In the genomic region with DNA sequence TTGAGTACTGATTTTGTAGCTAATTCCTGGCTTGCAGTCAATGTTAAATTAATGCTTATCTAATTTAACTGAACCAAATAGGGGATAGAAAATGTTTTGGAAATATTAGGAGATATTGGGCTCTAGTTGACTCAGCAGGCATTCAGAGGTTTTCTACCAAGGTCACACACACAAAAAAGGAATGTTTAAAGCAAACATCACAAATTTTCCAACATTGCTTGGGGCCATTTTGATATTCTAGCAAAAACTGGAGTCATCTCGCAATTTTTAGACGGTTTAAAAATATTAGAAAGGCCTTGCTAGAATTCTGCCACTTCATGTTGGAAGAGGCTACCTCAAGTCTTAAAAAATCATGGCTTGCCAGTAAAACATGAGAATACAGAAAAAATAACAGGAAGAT, we compare ENCODE assay signal across 33 cellular contexts.
"Had no signal": no experiment of that assay in that cellular context is flagged by ENCODE, and none has a peak within 500 bp of the region (broad histone marks: within the 10 kb centered on the region; RNA-seq: fewer than 3 reads in every experiment).

No MANE protein-coding gene starts in this region.

- DNase-seq: activated CD4-positive, alpha-beta memory T cell treated with anti-CD3 and anti-CD28 coated beads for 36 hours; activated CD4-positive, alpha-beta T cell treated with anti-CD3 and anti-CD28 coated beads for 36 hours; activated CD4-positive, alpha-beta T cell treated with anti-CD3 and anti-CD28 coated beads, Interleukin-2, amount 10 ng/mL, durations not matched to agents 24 days and 14 days; activated CD4-positive, CD25-positive, alpha-beta regulatory T cell; activated CD4-positive, CD25-positive, alpha-beta regulatory T cell treated with anti-CD3 and anti-CD28 coated beads, Interleukin-2, amount 50 U/mL, for 72 hours; activated CD8-positive, alpha-beta memory T cell treated with anti-CD3 and anti-CD28 coated beads, Interleukin-2, amount 10 ng/mL, durations not matched to agents 7 days and 5 days; activated CD8-positive, alpha-beta memory T cell treated with anti-CD3 and anti-CD28 coated beads, Interleukin-2, amount 50 U/mL, for 4 hours; activated CD8-positive, alpha-beta T cell treated with anti-CD3 and anti-CD28 coated beads, Interleukin-2, amount 10 ng/mL, durations not matched to agents 7 days and 5 days; activated effector memory CD4-positive, alpha-beta T cell treated with anti-CD3 and anti-CD28 coated beads, Interleukin-2, amount 50 U/mL, for 16 hours; activated naive CD4-positive, alpha-beta T cell treated with anti-CD3 and anti-CD28 coated beads for 36 hours; activated naive CD8-positive, alpha-beta T cell treated with anti-CD3 and anti-CD28 coated beads for 36 hours; activated naive CD8-positive, alpha-beta T cell treated with anti-CD3 and anti-CD28 coated beads, Interleukin-2, amount 50 U/mL, for 24 hours; activated T-cell treated with anti-CD3 and anti-CD28 coated beads, Interleukin-2, amount 50 U/mL, for 1 hour; activated T-cell treated with anti-CD3 and anti-CD28 coated beads, Interleukin-2, amount 50 U/mL, for 48 hours; adrenal gland; amygdala; aorta; body of pancreas; caudate nucleus; dorsolateral prefrontal cortex; effector memory CD4-positive, alpha-beta T cell; endodermal cell; foreskin fibroblast; head of caudate nucleus; T-helper 1 cell; T-helper 17 cell; T1000 had no signal

- H3K4me3 ChIP-seq: adrenal gland, body of pancreas, coronary artery, dorsolateral prefrontal cortex had no signal

- H3K9me3 ChIP-seq: adrenal gland, body of pancreas had no signal

- H3K36me3 Mint-ChIP-seq: activated CD4-positive, alpha-beta memory T cell treated with anti-CD3 and anti-CD28 coated beads for 36 hours; activated CD8-positive, alpha-beta memory T cell treated with anti-CD3 and anti-CD28 coated beads, Interleukin-2, amount 10 ng/mL, durations not matched to agents 7 days and 5 days; activated naive CD4-positive, alpha-beta T cell treated with anti-CD3 and anti-CD28 coated beads, Interleukin-2, amount 50 U/mL, for 24 hours; activated naive CD8-positive, alpha-beta T cell treated with anti-CD3 and anti-CD28 coated beads for 36 hours had no signal

- H3K4me1 Mint-ChIP-seq: activated CD4-positive, alpha-beta T cell treated with anti-CD3 and anti-CD28 coated beads for 36 hours; activated CD4-positive, alpha-beta T cell treated with anti-CD3 and anti-CD28 coated beads, Interleukin-2, amount 10 ng/mL, durations not matched to agents 24 days and 14 days; activated CD8-positive, alpha-beta memory T cell treated with anti-CD3 and anti-CD28 coated beads, Interleukin-2, amount 10 ng/mL, durations not matched to agents 7 days and 5 days; activated naive CD4-positive, alpha-beta T cell treated with anti-CD3 and anti-CD28 coated beads, Interleukin-2, amount 50 U/mL, for 24 hours; activated naive CD8-positive, alpha-beta T cell treated with anti-CD3 and anti-CD28 coated beads for 36 hours; activated naive CD8-positive, alpha-beta T cell treated with anti-CD3 and anti-CD28 coated beads, Interleukin-2, amount 50 U/mL, for 24 hours; T-helper 17 cell had no signal

- H3K27ac Mint-ChIP-seq: activated CD4-positive, alpha-beta memory T cell treated with anti-CD3 and anti-CD28 coated beads for 36 hours; activated CD4-positive, alpha-beta T cell treated with anti-CD3 and anti-CD28 coated beads for 36 hours; activated CD4-positive, alpha-beta T cell treated with anti-CD3 and anti-CD28 coated beads, Interleukin-2, amount 10 ng/mL, durations not matched to agents 24 days and 14 days; activated CD8-positive, alpha-beta memory T cell treated with anti-CD3 and anti-CD28 coated beads, Interleukin-2, amount 10 ng/mL, durations not matched to agents 7 days and 5 days; activated CD8-positive, alpha-beta T cell treated with anti-CD3 and anti-CD28 coated beads, Interleukin-2, amount 10 ng/mL, durations not matched to agents 7 days and 5 days; activated naive CD4-positive, alpha-beta T cell treated with anti-CD3 and anti-CD28 coated beads for 36 hours; activated naive CD4-positive, alpha-beta T cell treated with anti-CD3 and anti-CD28 coated beads, Interleukin-2, amount 50 U/mL, for 24 hours; activated naive CD8-positive, alpha-beta T cell treated with anti-CD3 and anti-CD28 coated beads for 36 hours; activated naive CD8-positive, alpha-beta T cell treated with anti-CD3 and anti-CD28 coated beads, Interleukin-2, amount 50 U/mL, for 24 hours; activated T-helper 1 cell treated with anti-CD3 and anti-CD28 coated beads, Interleukin-12 subunit alpha, Interleukin-12 subunit beta, Interleukin-2, Interleukin-4 antibody, amounts not matched to agents 30 ng/mL and 10 ng/mL and 1 ng/mL, durations not matched to agents 14 hours and 24 hours and 36 hours; activated T-helper 2 cell treated with anti-CD3 and anti-CD28 coated beads, Interferon-gamma antibody, Interleukin-2, Interleukin-4, amounts not matched to agents 10 μg/mL and 5 μg/mL and 100 μg/mL, durations not matched to agents 14 hours and 24 hours and 36 hours; dendritic cell treated with granulocyte-macrophage colony-stimulating factor and Interleukin-4, amounts not matched to agents 40 ng/mL and 50 ng/mL, for 4 days; endodermal cell; T-helper 17 cell; T-helper 2 cell treated with Interferon-gamma antibody and Interleukin-4, amounts not matched to agents 5 μg/mL and 100 μg/mL, for 36 hours had no signal

- H3K36me3 ChIP-seq: adrenal gland had no signal

- H3K4me1 ChIP-seq: body of pancreas had no signal

- H3K27ac ChIP-seq: adrenal gland, body of pancreas, coronary artery, dorsolateral prefrontal cortex had no signal

- H3K27me3 Mint-ChIP-seq: activated CD4-positive, alpha-beta memory T cell treated with anti-CD3 and anti-CD28 coated beads for 36 hours; activated CD4-positive, alpha-beta T cell treated with anti-CD3 and anti-CD28 coated beads for 36 hours; activated CD4-positive, alpha-beta T cell treated with anti-CD3 and anti-CD28 coated beads, Interleukin-2, amount 10 ng/mL, durations not matched to agents 24 days and 14 days; activated CD8-positive, alpha-beta memory T cell treated with anti-CD3 and anti-CD28 coated beads, Interleukin-2, amount 10 ng/mL, durations not matched to agents 7 days and 5 days; activated naive CD4-positive, alpha-beta T cell treated with anti-CD3 and anti-CD28 coated beads, Interleukin-2, amount 50 U/mL, for 24 hours; activated naive CD8-positive, alpha-beta T cell treated with anti-CD3 and anti-CD28 coated beads for 36 hours; activated naive CD8-positive, alpha-beta T cell treated with anti-CD3 and anti-CD28 coated beads, Interleukin-2, amount 50 U/mL, for 24 hours; dendritic cell treated with granulocyte-macrophage colony-stimulating factor and Interleukin-4, amounts not matched to agents 40 ng/mL and 50 ng/mL, for 4 days; T-helper 17 cell had no signal

- H3K9me3 Mint-ChIP-seq: activated CD4-positive, alpha-beta T cell treated with anti-CD3 and anti-CD28 coated beads, Interleukin-2, amount 10 ng/mL, durations not matched to agents 24 days and 14 days; endodermal cell had no signal

- H3K4me3 Mint-ChIP-seq: activated CD4-positive, alpha-beta memory T cell treated with anti-CD3 and anti-CD28 coated beads for 36 hours; activated CD4-positive, alpha-beta T cell treated with anti-CD3 and anti-CD28 coated beads for 36 hours; activated CD4-positive, alpha-beta T cell treated with anti-CD3 and anti-CD28 coated beads, Interleukin-2, amount 10 ng/mL, durations not matched to agents 24 days and 14 days; activated CD8-positive, alpha-beta memory T cell treated with anti-CD3 and anti-CD28 coated beads, Interleukin-2, amount 10 ng/mL, durations not matched to agents 7 days and 5 days; activated CD8-positive, alpha-beta T cell treated with anti-CD3 and anti-CD28 coated beads, Interleukin-2, amount 10 ng/mL, durations not matched to agents 7 days and 5 days; activated naive CD4-positive, alpha-beta T cell treated with anti-CD3 and anti-CD28 coated beads for 36 hours; activated naive CD4-positive, alpha-beta T cell treated with anti-CD3 and anti-CD28 coated beads, Interleukin-2, amount 50 U/mL, for 24 hours; activated naive CD8-positive, alpha-beta T cell treated with anti-CD3 and anti-CD28 coated beads for 36 hours; activated naive CD8-positive, alpha-beta T cell treated with anti-CD3 and anti-CD28 coated beads, Interleukin-2, amount 50 U/mL, for 24 hours; activated T-helper 1 cell treated with anti-CD3 and anti-CD28 coated beads, Interleukin-12 subunit alpha, Interleukin-12 subunit beta, Interleukin-2, Interleukin-4 antibody, amounts not matched to agents 30 ng/mL and 10 ng/mL and 1 ng/mL, durations not matched to agents 14 hours and 24 hours and 36 hours; dendritic cell treated with granulocyte-macrophage colony-stimulating factor and Interleukin-4, amounts not matched to agents 40 ng/mL and 50 ng/mL, for 4 days; endodermal cell; T-helper 17 cell; T-helper 2 cell treated with Interferon-gamma antibody and Interleukin-4, amounts not matched to agents 5 μg/mL and 100 μg/mL, for 36 hours had no signal

- H3K27me3 ChIP-seq: adrenal gland, body of pancreas, dorsolateral prefrontal cortex had no signal
